Comparison of ENCODE assay signal across 8 cellular contexts in the genomic region with DNA sequence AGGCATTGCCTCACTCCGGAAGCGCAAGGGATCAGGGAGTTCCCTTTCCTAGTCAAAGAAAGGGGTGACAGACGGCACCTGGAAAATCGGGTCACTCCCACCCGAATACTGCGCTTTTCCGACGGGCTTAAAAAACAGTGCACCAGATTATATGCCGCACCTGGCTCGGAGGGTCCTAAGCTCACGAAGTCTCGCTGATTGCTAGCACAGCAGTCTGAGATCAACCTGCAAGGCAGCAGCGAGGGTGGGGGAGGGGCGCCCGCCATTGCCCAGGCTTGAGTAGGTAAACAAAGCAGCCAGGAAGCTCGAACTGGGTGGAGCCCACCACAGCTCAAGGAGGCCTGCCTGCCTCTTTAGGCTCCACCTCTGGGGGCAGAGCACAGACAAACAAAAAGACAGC.
DNase-seq lines count a peak whose midpoint lies in the region; ATAC-seq and TF ChIP-seq lines count a peak whose summit lies in the region.
"Not testable (repeated sequence)": the region's sequence is repeated elsewhere in the genome, so short reads cannot be mapped to it uniquely, and the experiment has no call there.

No MANE protein-coding gene starts in this region.

- H2BK15ac ChIP-seq in H9 (ENCODE audit: low read depth, low read length); mesendoderm (replicated peaks; ENCODE audit: low read depth): not testable (repeated sequence)

- H2BK12ac ChIP-seq in H9 (ENCODE audit: insufficient read length, low read depth, low read length); trophoblast cell (ENCODE audit: low read length): not testable (repeated sequence)

- DNase-seq in DMS53 (lab: John Stamatoyannopoulos, UW) (peak; percentile 73), H9 (peak; percentile 61), NCI-H146 treated with DMSO at 0.1 percent for 48 hours (lab: John Stamatoyannopoulos, UW; ENCODE audit: unreplicated experiment) (peak; percentile 32), left ventricle myocardium superior (peak; percentile 22), mesendoderm (peak; percentile 19)
- DNase-seq in activated T-cell treated with anti-CD3 and anti-CD28 coated beads, Interleukin-2, amount 50 U/mL, for 1 hour: peak; percentile 24
- DNase-seq in chondrocyte (ENCODE audit: low spot score); trophoblast cell: not testable (repeated sequence)

- not testable (repeated sequence) for H2BK20ac ChIP-seq in H9 (ENCODE audit: low read depth, low read length, poor library complexity, severe bottlenecking)

- H3K23me2 ChIP-seq in H9 (ENCODE audit: insufficient read length, low read depth, low read length, poor library complexity, severe bottlenecking): not testable (repeated sequence)

- H3K14ac ChIP-seq in H9 (ENCODE audit: insufficient read depth, low read length): peak overlapping the region; percentile 93; the same call in 1 of the 2 replicates
- not testable (repeated sequence) for H3K14ac ChIP-seq in trophoblast cell (ENCODE audit: low read length)

- H2BK120ac ChIP-seq in H9 (ENCODE audit: low read depth, low read length, poor library complexity, severe bottlenecking); mesendoderm (ENCODE audit: low read depth, low read length); trophoblast cell (ENCODE audit: insufficient read depth, low read length, poor library complexity): not testable (repeated sequence)

- not testable (repeated sequence) for H3K79me2 ChIP-seq in H9 (ENCODE audit: insufficient read depth, low read length); mesendoderm (ENCODE audit: control insufficient read depth, insufficient read depth, low read length); trophoblast cell (ENCODE audit: control insufficient read depth, insufficient read depth, low read length, poor library complexity)

- H4K8ac ChIP-seq in H9 (replicated peaks; ENCODE audit: insufficient read length, low read depth, low read length) (peak overlapping the region; percentile 77), trophoblast cell (ENCODE audit: low read depth, low read length) (peak overlapping the region; percentile 29)
- not testable (repeated sequence) for H4K8ac ChIP-seq in mesendoderm (ENCODE audit: low read depth, low read length)

- not testable (repeated sequence) for H3K9me3 ChIP-seq in H9 (ENCODE audit: control insufficient read depth, low read depth, low read length); trophoblast cell (ENCODE audit: insufficient read depth, low read depth, low read length)

- not testable (repeated sequence) for H3K79me1 ChIP-seq in H9 (ENCODE audit: insufficient read depth, low read depth, low read length, poor library complexity, severe bottlenecking); mesendoderm (ENCODE audit: low read length); trophoblast cell (ENCODE audit: low read length)

- not testable (repeated sequence) for H3K4me1 ChIP-seq in H9 (ENCODE audit: insufficient read depth, low read length); mesendoderm (ENCODE audit: control insufficient read depth, low read depth, low read length); trophoblast cell (ENCODE audit: control insufficient read depth in 1 of 2, insufficient read depth in 2 of 2, low read length in 2 of 2)

- peak overlapping the region; percentile 92 for H3K18ac ChIP-seq in H9 (ENCODE audit: insufficient read length, low read depth, low read length)
- not testable (repeated sequence) for H3K18ac ChIP-seq in mesendoderm (ENCODE audit: low read length); trophoblast cell (ENCODE audit: low read length)

- not testable (repeated sequence) for H3K4me3 ChIP-seq in mesendoderm (ENCODE audit: low read length); trophoblast cell (ENCODE audit: low read depth, low read length)

- H2AFZ ChIP-seq in H9 (ENCODE audit: low read length); trophoblast cell (ENCODE audit: insufficient read depth, low read length, poor library complexity): not testable (repeated sequence)

- H3K4ac ChIP-seq in H9 (ENCODE audit: low read depth, low read length); mesendoderm (ENCODE audit: low read depth, low read length); trophoblast cell (ENCODE audit: low read depth, low read length): not testable (repeated sequence)

- H3K4me1 Mint-ChIP-seq in H9; chondrocyte (ENCODE audit: low read depth): not testable (repeated sequence)

- not testable (repeated sequence) for H4K91ac ChIP-seq in H9 (ENCODE audit: insufficient read length, low read depth, low read length); trophoblast cell (ENCODE audit: low read depth, low read length)

- not testable (repeated sequence) for TF ChIP-seq CTCF in H9 (conservative IDR thresholded peaks at IDR 0.05); chondrocyte (IDR thresholded peaks at IDR 0.05)

- not testable (repeated sequence) for H3K27me3 Mint-ChIP-seq in H9 (ENCODE audit: low read depth); chondrocyte (ENCODE audit: low read depth)

- H3K27ac Mint-ChIP-seq in H9: peak overlapping the region; percentile 38 to 98 (median 96); a peak in 6 of 7 replicates
- not testable (repeated sequence) for H3K27ac Mint-ChIP-seq in chondrocyte (ENCODE audit: unreplicated experiment)

- H2BK5ac ChIP-seq in H9 (ENCODE audit: insufficient read length, low read length); mesendoderm (ENCODE audit: low read length); trophoblast cell (ENCODE audit: low read depth, low read length, poor library complexity): not testable (repeated sequence)

- not testable (repeated sequence) for ATAC-seq in left ventricle myocardium superior

- H3K9ac ChIP-seq in H9 (ENCODE audit: extremely low read depth, insufficient read length, low read length): peak overlapping the region; percentile 85
- not testable (repeated sequence) for H3K9ac ChIP-seq in mesendoderm (ENCODE audit: low read length); trophoblast cell (ENCODE audit: low read length)

- H3K9me3 Mint-ChIP-seq in H9: peaks cover 5 to 10% of the 10 kb centered on the region in 2 experiments; a peak in 3 of 5 replicates
- not testable (repeated sequence) for H3K9me3 Mint-ChIP-seq in chondrocyte (ENCODE audit: low read depth)

- peak overlapping the region; percentile 90 for H4K5ac ChIP-seq in H9 (ENCODE audit: insufficient read length, low read depth, low read length)
- H4K5ac ChIP-seq in mesendoderm (ENCODE audit: low read length): not testable (repeated sequence)

- H3K36me3 ChIP-seq in mesendoderm (ENCODE audit: control insufficient read depth, insufficient read depth, low read length); trophoblast cell (ENCODE audit: control insufficient read depth in 1 of 2, insufficient read depth in 2 of 2, low read length in 2 of 2): not testable (repeated sequence)

- not testable (repeated sequence) for H3K56ac ChIP-seq in H9 (ENCODE audit: insufficient read length, low read depth, low read length); mesendoderm (ENCODE audit: low read length)

- H3K23ac ChIP-seq in H9 (ENCODE audit: insufficient read length, low read depth, low read length); mesendoderm (ENCODE audit: low read length); trophoblast cell (ENCODE audit: low read length): not testable (repeated sequence)

- H4K20me1 ChIP-seq in H9 (ENCODE audit: control insufficient read depth, insufficient read depth, insufficient read length): not testable (repeated sequence)

- peak overlapping the region; percentile 46 for H3K4me2 ChIP-seq in H9 (ENCODE audit: insufficient read depth, insufficient read length, low read length)
- not testable (repeated sequence) for H3K4me2 ChIP-seq in mesendoderm (ENCODE audit: low read length); trophoblast cell (ENCODE audit: low read length)

- H3K27ac ChIP-seq in H9 (ENCODE audit: insufficient read length, low read depth, low read length); mesendoderm (ENCODE audit: low read depth, low read length); trophoblast cell (ENCODE audit: low read depth, low read length): not testable (repeated sequence)

- H4K12ac ChIP-seq in trophoblast cell (ENCODE audit: low read depth, low read length): not testable (repeated sequence)

- not testable (repeated sequence) for H2AK5ac ChIP-seq in H9 (ENCODE audit: insufficient read length, low read length); mesendoderm (ENCODE audit: low read length); trophoblast cell (ENCODE audit: low read length)

- H3K27me3 ChIP-seq in H9 (ENCODE audit: insufficient read depth, low read length); mesendoderm (ENCODE audit: insufficient read depth, low read length, poor library complexity); trophoblast cell (ENCODE audit: insufficient read depth, low read length): not testable (repeated sequence)

- intact Hi-C loops in left ventricle myocardium superior (cut with micrococcal nuclease): not testable (repeated sequence)

- peaks cover 1 to 15% (median 5%) of the 10 kb centered on the region in 3 experiments; a peak in 4 of 7 replicates for H3K36me3 Mint-ChIP-seq in H9 (ENCODE audit: insufficient read depth in 1 of 3, low read depth in 3 of 3)
- H3K36me3 Mint-ChIP-seq in chondrocyte (ENCODE audit: low read depth): not testable (repeated sequence)

- not testable (repeated sequence) for H3T11ph ChIP-seq in H9 (ENCODE audit: low read length)

- WGBS in H9 (ENCODE audit: extremely low coverage, insufficient read length, low lambda C conversion rate): no CpG with 5 or more reads among the region's 16 CpGs
- no CpG with 5 or more reads among the region's 16 CpGs for WGBS in mesendoderm (ENCODE audit: extremely low coverage, insufficient coverage, low lambda C conversion rate)
- WGBS in trophoblast cell (ENCODE audit: extremely low coverage, insufficient coverage, insufficient read length): no CpG with 5 or more reads among the region's 16 CpGs

- H3K4me3 Mint-ChIP-seq in H9 (peak overlapping the region; percentile 63 to 65), chondrocyte (ENCODE audit: unreplicated experiment) (peak overlapping the region; percentile 57)
